In genomic region chr6:110319843-110320242, GRCh38 we compare ENCODE assay signal across 25 cellular contexts. TPM values are rescaled to one million over a fixed set of nuclear protein-coding genes. Genes with fewer than 3 reads are reported as not detected.
DNase-seq lines count a peak whose midpoint lies in the region; ATAC-seq, FAIRE-seq and TF ChIP-seq lines count a peak whose summit lies in the region.
"Had no signal": no experiment of that assay in that cellular context is flagged by ENCODE, and none has a peak within 500 bp of the region (broad histone marks: within the 10 kb centered on the region; RNA-seq: fewer than 3 reads in every experiment).

No MANE protein-coding gene starts in this region.

- no peak for TF ChIP-seq CTCF in HepG2 (CRISPR knock-in tag; IDR thresholded peaks at IDR 0.05)
- TF ChIP-seq CTCF in right lobe of liver (IDR thresholded peaks at IDR 0.05): no peak

- in situ Hi-C loops in HepG2 (cut with HindIII; ENCODE audit: extremely low pct_ligation_motif_present, low pct_unique_long_range_greater_than_20kb): no loop called here

- H3K27me3 ChIP-seq in HepG2 (ENCODE audit: control insufficient read depth in 1 of 2, insufficient read depth in 2 of 2, low read length in 2 of 2) (peaks cover 0 to 18% of the 10 kb centered on the region in 2 experiments; a peak in 2 of 5 replicates), right lobe of liver (no peaks in the 10 kb centered on the region)
- H3K27me3 ChIP-seq: BLaER1, SJSA1 had no signal

- peak; percentile 30 for DNase-seq in NCI-H146 (lab: John Stamatoyannopoulos, UW)
- DNase-seq in NCI-H146 treated with DMSO at 0.1 percent for 48 hours (lab: John Stamatoyannopoulos, UW; ENCODE audit: unreplicated experiment): no peak
- DNase-seq in HepG2 (ENCODE audit: low spot score): no peak
- DNase-seq in right lobe of liver: no peak
- DNase-seq in naive thymus-derived CD8-positive, alpha-beta T cell: no peak
- DNase-seq in posterior vena cava (ENCODE audit: low spot score): no peak
- DNase-seq: 8988T; CD8-positive, alpha-beta T cell; DND-41; MV-4-11; NCI-H1436 treated with DMSO at 0.1 percent for 48 hours; NCI-H2107; NCI-H526; PC-9 had no signal

- FAIRE-seq in HepG2 (lab: Jason Lieb, UNC): no peak
- FAIRE-seq: D721Med, G401.6, GM12878 had no signal

- H3K4me2 ChIP-seq in HepG2 (ENCODE audit: low read depth, low read length): no peak overlapping the region
- H3K4me2 ChIP-seq: BLaER1, PC-9 had no signal

- CTCF ChIA-PET in HepG2 (lab: Yijun Ruan, JAX; ENCODE audit: low intra/inter-chr PET ratio, low total read pairs): no interaction called here

- peaks cover 0 to 2% (median 0%) of the 10 kb centered on the region in 5 donors for H3K27me3 Mint-ChIP-seq in naive thymus-derived CD8-positive, alpha-beta T cell

- H3K27ac Mint-ChIP-seq in naive thymus-derived CD8-positive, alpha-beta T cell: no peak overlapping the region
- H3K27ac Mint-ChIP-seq: CD8-positive, alpha-beta T cell; IgD-negative memory B cell; T-helper 2 cell treated with Interferon-gamma antibody and Interleukin-4, amounts not matched to agents 5 μg/mL and 100 μg/mL, for 36 hours had no signal

- peaks cover 16% of the 10 kb centered on the region for H3K4me1 ChIP-seq in HepG2 (ENCODE audit: insufficient read depth, low read length)
- peaks cover 0 to 9% (median 2%) of the 10 kb centered on the region in 4 donors for H3K4me1 ChIP-seq in right lobe of liver

- WGBS in HepG2 (ENCODE audit: low lambda C conversion rate): 41% methylated on average over 2 of the region's 2 CpGs
- WGBS in right lobe of liver (ENCODE audit: insufficient coverage, low coverage, low lambda C conversion rate, missing lambda C conversion rate): 83% methylated on average over 1 of the region's 2 CpGs

- no peaks in the 10 kb centered on the region for H4K20me1 ChIP-seq in HepG2 (ENCODE audit: insufficient read depth, low read length)
- H4K20me1 ChIP-seq: BLaER1 had no signal

- no peaks in the 10 kb centered on the region for H3K9me3 Mint-ChIP-seq in naive thymus-derived CD8-positive, alpha-beta T cell
- H3K9me3 Mint-ChIP-seq: CD8-positive, alpha-beta T cell; IgD-negative memory B cell; T-helper 2 cell treated with Interferon-gamma antibody and Interleukin-4, amounts not matched to agents 5 μg/mL and 100 μg/mL, for 36 hours had no signal

- BruUV-seq in HepG2 (replicated peaks; lab: Mats Ljungman, UMichigan): no TSS peak

- POLR2A ChIA-PET in HepG2 (lab: Yijun Ruan, JAX): no interaction called here
- POLR2A ChIA-PET in naive thymus-derived CD8-positive, alpha-beta T cell (lab: Charles Lee): no interaction called here

- H3K36me3 ChIP-seq in HepG2 (replicated peaks in 1 of 2; ENCODE audit: control insufficient read depth in 1 of 2, insufficient read depth in 2 of 2, low read length in 2 of 2): no peaks in the 10 kb centered on the region
- H3K36me3 ChIP-seq in right lobe of liver: no peaks in the 10 kb centered on the region
- H3K36me3 ChIP-seq: BLaER1, HAP-1, SJSA1 had no signal

- TF ChIP-seq RAD21 in HepG2 (CRISPR knock-in tag; IDR thresholded peaks at IDR 0.05): no peak

- peaks cover 7 to 18% (median 17%) of the 10 kb centered on the region in 4 donors for H3K4me1 Mint-ChIP-seq in naive thymus-derived CD8-positive, alpha-beta T cell
- H3K4me1 Mint-ChIP-seq: IgD-negative memory B cell had no signal

- H3K27ac ChIP-seq in HepG2 (ENCODE audit: extremely low read length, insufficient read depth, low read length) (no peak overlapping the region), right lobe of liver (no peak overlapping the region), cingulate gyrus (ENCODE audit: low read depth, low read length) (peak overlapping the region; percentile 34)
- H3K27ac ChIP-seq: BLaER1, PC-9, SJSA1 had no signal

- TF ChIP-seq POLR2A in HepG2 (IDR thresholded peaks at IDR 0.05; ENCODE audit: insufficient read depth in 1 of 2, low read depth in 2 of 2, low read length in 2 of 2): no peak
- TF ChIP-seq POLR2A in right lobe of liver (IDR thresholded peaks at IDR 0.05): no peak

- TF ChIP-seq EP300 in HepG2 (IDR thresholded peaks at IDR 0.05; ENCODE audit: low read depth in 2 of 2, low read length in 2 of 2) (no peak), HepG2 (CRISPR knock-in tag; IDR thresholded peaks at IDR 0.05; ENCODE audit: borderline replicate concordance) (no peak)

- H3K9me3 ChIP-seq in HepG2 (ENCODE audit: low read length): no peaks in the 10 kb centered on the region
- H3K9me3 ChIP-seq in right lobe of liver: no peaks in the 10 kb centered on the region
- H3K9me3 ChIP-seq: BLaER1, HAP-1, SJSA1 had no signal

- no peak overlapping the region for H3K4me3 ChIP-seq in HepG2 (replicated peaks in 1 of 3; ENCODE audit: insufficient read depth in 1 of 3, low read depth in 2 of 3, low read length in 3 of 3)
- no peak overlapping the region for H3K4me3 ChIP-seq in right lobe of liver
- H3K4me3 ChIP-seq: BLaER1, GM12878, HAP-1, PC-9, SJSA1 had no signal

- intact Hi-C loops in HepG2 (cut with micrococcal nuclease; ENCODE audit: unreplicated experiment): no loop called here
- intact Hi-C loops in right lobe of liver (cut with DNase I): no loop called here
- intact Hi-C loops in posterior vena cava (cut with DNase I): no loop called here

- ATAC-seq in HepG2 (no peak), right lobe of liver (no peak), GM21515 (IDR thresholded peaks at IDR 0.05; ENCODE audit: unreplicated experiment) (no peak)
- ATAC-seq in naive thymus-derived CD8-positive, alpha-beta T cell: no peak
- ATAC-seq: CD8-positive, alpha-beta T cell; GM12878 had no signal

- H2AFZ ChIP-seq in HepG2 (ENCODE audit: low read length): no peak overlapping the region
- H2AFZ ChIP-seq: PC-9 had no signal

- peaks cover 0 to 4% (median 0%) of the 10 kb centered on the region in 3 donors for H3K36me3 Mint-ChIP-seq in naive thymus-derived CD8-positive, alpha-beta T cell
- H3K36me3 Mint-ChIP-seq: CD8-positive, alpha-beta T cell; IgD-negative memory B cell had no signal

- H3K9ac ChIP-seq in HepG2 (ENCODE audit: insufficient read depth, low read depth, low read length): no peak overlapping the region
- H3K9ac ChIP-seq: BLaER1 had no signal

- no peaks in the 10 kb centered on the region for H3K79me2 ChIP-seq in HepG2 (ENCODE audit: insufficient read depth, low read length)

- H3K4me3 Mint-ChIP-seq in naive thymus-derived CD8-positive, alpha-beta T cell: no peak overlapping the region
- H3K4me3 Mint-ChIP-seq: CD8-positive, alpha-beta T cell; IgD-negative memory B cell; T-helper 2 cell treated with Interferon-gamma antibody and Interleukin-4, amounts not matched to agents 5 μg/mL and 100 μg/mL, for 36 hours had no signal

TF ChIP-seq in HepG2, 621 proteins besides CTCF, POLR2A, EP300 and RAD21:
- peak; percentile 86 for TF ChIP-seq LCORL (IDR thresholded peaks at IDR 0.05)
- TF ChIP-seq LCORL (CRISPR knock-in tag; IDR thresholded peaks at IDR 0.05): no peak
- TF ChIP-seq NKX3-1 (CRISPR knock-in tag; IDR thresholded peaks at IDR 0.05): no peak
- TF ChIP-seq ZNF17 (CRISPR knock-in tag; IDR thresholded peaks at IDR 0.05): no peak
TF ChIP-seq in HepG2: peak in this region for 1.

RNA-seq across cellular contexts. Expression of gene METTL24, which starts 38.3 kb away (rescaled TPM):
- total RNA-seq in HepG2 (2016; rRNA removed; fragmentation: Illumina TruSeq; extraction: Trizol) (not detected in 2 replicates), right lobe of liver (1 to 10 TPM in 2 of 6 experiments, under 1 TPM in 4; 0.37 to 1.0 (median 0.57) TPM), posterior vena cava (10 to 100 TPM; 12.0 to 17.2 TPM)
- total RNA-seq in HepG2 (2016; cell fraction: cytosol; rRNA removed; fragmentation: Illumina TruSeq; extraction: Trizol; ENCODE audit: low read depth): not detected in 2 replicates
- total RNA-seq in HepG2 (2016; cell fraction: insoluble cytoplasmic fraction; rRNA removed; fragmentation: Illumina TruSeq; extraction: Trizol): not detected in 2 replicates
- not detected in 2 replicates for total RNA-seq in HepG2 (2016; cell fraction: membrane; rRNA removed; fragmentation: Illumina TruSeq; extraction: Trizol)
- total RNA-seq in HepG2 (2016; cell fraction: nucleus; rRNA removed; fragmentation: Illumina TruSeq; extraction: Trizol): not detected in 2 replicates
- not detected in 2 replicates for polyA plus RNA-seq in HepG2 (2011; rRNA removed)
- not detected in 2 replicates for polyA plus RNA-seq in HepG2 (2011; cell fraction: cytosol; rRNA removed)
- not detected in 2 replicates for polyA plus RNA-seq in HepG2 (2011; cell fraction: nucleus; rRNA removed)
- polyA plus RNA-seq in HepG2 (2012): not detected in 2 replicates
- not detected in 2 replicates for polyA plus RNA-seq in HepG2 (2016; cell fraction: cytosol; fragmentation: Illumina TruSeq; extraction: Trizol; ENCODE audit: low read depth)
- polyA plus RNA-seq in HepG2 (2016; cell fraction: insoluble cytoplasmic fraction; fragmentation: Illumina TruSeq; extraction: Trizol; ENCODE audit: low read depth): not detected in 2 replicates
- not detected in 2 replicates for polyA plus RNA-seq in HepG2 (2016; cell fraction: membrane; fragmentation: Illumina TruSeq; extraction: Trizol; ENCODE audit: low read depth)
- not detected in 2 replicates for polyA plus RNA-seq in HepG2 (2016; cell fraction: nucleus; fragmentation: Illumina TruSeq; extraction: Trizol; ENCODE audit: insufficient read depth, low read depth)
- polyA minus RNA-seq in HepG2 (2011; rRNA and poly(A)+ RNA removed; ENCODE audit: low replicate concordance): not detected in 2 replicates
- not detected in 2 replicates for polyA minus RNA-seq in HepG2 (2011; cell fraction: cytosol; rRNA and poly(A)+ RNA removed)
- not detected in 2 replicates for polyA minus RNA-seq in HepG2 (2011; cell fraction: nucleus; rRNA and poly(A)+ RNA removed)
- total RNA-seq in naive thymus-derived CD8-positive, alpha-beta T cell: 1 to 10 TPM; 1.2 to 2.0 TPM
- polyA plus RNA-seq in naive thymus-derived CD8-positive, alpha-beta T cell: 1 to 10 TPM in 1 of 3 donors, under 1 TPM in 1, not detected in 1; 0.58 to 1.3 TPM
- total RNA-seq: GM12878, HT1080, PC-9 had no signal
- polyA plus RNA-seq: IgD-negative memory B cell had no signal

Comparison
In these comparisons a context has a peak if more than half of its experiments do, and no peak if none do; other contexts are left out.
1. RNA of gene METTL24, which starts 38.3 kb away (total RNA-seq): 12.0 to 17.2 TPM in posterior vena cava; 1.2 to 2.0 TPM in naive thymus-derived CD8-positive, alpha-beta T cell, 0.37 to 1.0 TPM in right lobe of liver and not detected in HepG2; every median in the first group is over 4 times any median in the second.